In genomic region chr2:240810199-240810598, GRCh38 we compare ENCODE assay signal across 1 cellular context.
TF ChIP-seq lines count a peak whose summit lies in the region.

No MANE protein-coding gene starts in this region.

TF ChIP-seq in GM23338, 12 proteins besides CTCF, POLR2A, EP300 and RAD21 (continued from another document):
- TF ChIP-seq ZNF462 (CRISPR knock-in tag; IDR thresholded peaks at IDR 0.05), result no peak
- TF ChIP-seq STAT1 (IDR thresholded peaks at IDR 0.05; ENCODE audit: unreplicated experiment), result no peak
- no peak for TF ChIP-seq REST (IDR thresholded peaks at IDR 0.05; ENCODE audit: unreplicated experiment)
